In genomic region chr7:133705596-133705995, GRCh38 we compare ENCODE assay signal across 17 cellular contexts.
DNase-seq lines count a peak whose midpoint lies in the region; ATAC-seq and TF ChIP-seq lines count a peak whose summit lies in the region.
"Had no signal": no experiment of that assay in that cellular context is flagged by ENCODE, and none has a peak within 500 bp of the region (broad histone marks: within the 10 kb centered on the region; RNA-seq: fewer than 3 reads in every experiment).

No MANE protein-coding gene starts in this region.

- DNase-seq in activated CD4-positive, alpha-beta T cell treated with anti-CD3 and anti-CD28 coated beads for 36 hours = no peak
- DNase-seq in activated CD4-positive, alpha-beta T cell treated with anti-CD3 and anti-CD28 coated beads, Interleukin-2, amount 50 U/mL, for 4 hours = no peak
- DNase-seq in NCI-H69 (lab: John Stamatoyannopoulos, UW) (peak; percentile 23), cardiac fibroblast (ENCODE audit: low read depth in 2 of 2) (peak; percentile 45 to 96), renal cortical epithelial cell (ENCODE audit: low read depth) (peak; percentile 56), left lobe of liver (ENCODE audit: low spot score) (no peak), dedifferentiated amniotic fluid mesenchymal stem cell (ENCODE audit: extremely low spot score) (no peak)
- no peak for DNase-seq in stimulated activated CD4-positive, alpha-beta T cell treated with anti-CD3 and anti-CD28 coated beads, Interleukin-1b, Interleukin-23, amount 100 ng/mL, for 48 hours
- DNase-seq: activated CD4-positive, alpha-beta T cell treated with anti-CD3 and anti-CD28 coated beads for 48 hours; DMS153; mesendoderm; NCI-H187; stimulated activated CD4-positive, alpha-beta T cell treated with anti-CD3 and anti-CD28 coated beads, Interleukin-15, amount 100 ng/mL, for 24 hours; stimulated activated CD8-positive, alpha-beta memory T cell treated with anti-CD3 and anti-CD28 coated beads, Interleukin-4, amount 100 ng/mL, for 48 hours had no signal

- H3K4me1 Mint-ChIP-seq in activated CD4-positive, alpha-beta T cell treated with anti-CD3 and anti-CD28 coated beads for 36 hours = peaks cover 2% of the 10 kb centered on the region

- no peak for TF ChIP-seq CTCF in cardiac fibroblast (IDR thresholded peaks at IDR 0.05; ENCODE audit: low read depth, low read length)

- no peak overlapping the region for H3K4me3 Mint-ChIP-seq in activated CD4-positive, alpha-beta T cell treated with anti-CD3 and anti-CD28 coated beads for 36 hours
- H3K4me3 Mint-ChIP-seq: brain; T-helper 1 cell treated with Interleukin-12 subunit alpha and Interleukin-12 subunit beta and Interleukin-4 antibody, amounts not matched to agents 30 μg/mL and 1 μg/mL, for 36 hours had no signal

- H3K27ac Mint-ChIP-seq in activated CD4-positive, alpha-beta T cell treated with anti-CD3 and anti-CD28 coated beads for 36 hours = no peak overlapping the region
- H3K27ac Mint-ChIP-seq: T-helper 1 cell treated with Interleukin-12 subunit alpha and Interleukin-12 subunit beta and Interleukin-4 antibody, amounts not matched to agents 30 μg/mL and 1 μg/mL, for 36 hours had no signal

- no peaks in the 10 kb centered on the region for H3K27me3 Mint-ChIP-seq in activated CD4-positive, alpha-beta T cell treated with anti-CD3 and anti-CD28 coated beads for 36 hours

- intact Hi-C loops in activated CD4-positive, alpha-beta T cell treated with anti-CD3 and anti-CD28 coated beads for 36 hours (cut with DNase I, micrococcal nuclease) = no loop called here

- no peaks in the 10 kb centered on the region for H3K36me3 Mint-ChIP-seq in activated CD4-positive, alpha-beta T cell treated with anti-CD3 and anti-CD28 coated beads for 36 hours (ENCODE audit: low read depth)
- H3K36me3 Mint-ChIP-seq: brain had no signal

- no peaks in the 10 kb centered on the region for H3K9me3 Mint-ChIP-seq in activated CD4-positive, alpha-beta T cell treated with anti-CD3 and anti-CD28 coated beads for 36 hours (ENCODE audit: low read depth)
- H3K9me3 Mint-ChIP-seq: brain; T-helper 1 cell treated with Interleukin-12 subunit alpha and Interleukin-12 subunit beta and Interleukin-4 antibody, amounts not matched to agents 30 μg/mL and 1 μg/mL, for 36 hours had no signal

- POLR2A ChIA-PET in activated CD4-positive, alpha-beta T cell treated with anti-CD3 and anti-CD28 coated beads for 36 hours (lab: Charles Lee) = no interaction called here

- ATAC-seq in activated CD4-positive, alpha-beta T cell treated with anti-CD3 and anti-CD28 coated beads for 36 hours = peak; percentile 49
- ATAC-seq in left lobe of liver = no peak

- H3K4me3 ChIP-seq in cardiac fibroblast (replicated peaks in 1 of 2; ENCODE audit: low read depth in 2 of 2, low read length in 2 of 2) = no peak overlapping the region
- H3K4me3 ChIP-seq: HAP-1 had no signal

- CTCF ChIA-PET in activated CD4-positive, alpha-beta T cell treated with anti-CD3 and anti-CD28 coated beads for 36 hours (lab: Charles Lee) = no interaction called here

Comparison
In these comparisons a context has a peak if more than half of its experiments do, and no peak if none do; other contexts are left out.
1. DNase-seq: peak in NCI-H69 (single experiment), cardiac fibroblast (2 of 2) and renal cortical epithelial cell (single experiment); none in activated CD4-positive, alpha-beta T cell treated with anti-CD3 and anti-CD28 coated beads for 36 hours (single experiment), activated CD4-positive, alpha-beta T cell treated with anti-CD3 and anti-CD28 coated beads, Interleukin-2, amount 50 U/mL, for 4 hours (0 of 2), left lobe of liver (single experiment), dedifferentiated amniotic fluid mesenchymal stem cell (single experiment) and stimulated activated CD4-positive, alpha-beta T cell treated with anti-CD3 and anti-CD28 coated beads, Interleukin-1b, Interleukin-23, amount 100 ng/mL, for 48 hours (single experiment).